In genomic region chr12:66194122-66194521, GRCh38 we compare ENCODE assay signal across 32 cellular contexts.
"Had no signal": no experiment of that assay in that cellular context is flagged by ENCODE, and none has a peak within 500 bp of the region (broad histone marks: within the 10 kb centered on the region; RNA-seq: fewer than 3 reads in every experiment).

No MANE protein-coding gene starts in this region.

- H3K36me3 Mint-ChIP-seq: activated CD8-positive, alpha-beta memory T cell treated with anti-CD3 and anti-CD28 coated beads, Interleukin-2, amount 10 ng/mL, durations not matched to agents 7 days and 5 days; WTC11 had no signal

- DNase-seq: activated CD4-positive, alpha-beta memory T cell treated with anti-CD3 and anti-CD28 coated beads, Interleukin-2, amount 10 ng/mL, durations not matched to agents 7 days and 5 days; activated CD4-positive, alpha-beta T cell treated with anti-CD3 and anti-CD28 coated beads for 48 hours; activated CD4-positive, CD25-positive, alpha-beta regulatory T cell treated with anti-CD3 and anti-CD28 coated beads, Interleukin-2, amount 50 U/mL, for 72 hours; activated CD8-positive, alpha-beta memory T cell treated with anti-CD3 and anti-CD28 coated beads for 24 hours; activated CD8-positive, alpha-beta memory T cell treated with anti-CD3 and anti-CD28 coated beads, Interleukin-2, amount 10 ng/mL, durations not matched to agents 7 days and 5 days; activated CD8-positive, alpha-beta memory T cell treated with anti-CD3 and anti-CD28 coated beads, Interleukin-2, amount 50 U/mL, for 48 hours; activated effector memory CD4-positive, alpha-beta T cell treated with anti-CD3 and anti-CD28 coated beads, Interleukin-2, amount 50 U/mL, for 16 hours; activated naive CD4-positive, alpha-beta T cell; activated naive CD4-positive, alpha-beta T cell treated with anti-CD3 and anti-CD28 coated beads, Interleukin-2, amount 50 U/mL, for 16 hours; activated naive CD8-positive, alpha-beta T cell treated with anti-CD3 and anti-CD28 coated beads for 36 hours; activated T-cell treated with anti-CD3 and anti-CD28 coated beads, Interleukin-2, amount 50 U/mL, for 72 hours; amniotic stem cell; aorta; brain microvascular endothelial cell; central memory CD4-positive, alpha-beta T cell; NCI-H1092; NCI-H1436 treated with DMSO at 0.1 percent for 48 hours; NCI-H187; NCI-H2029 treated with DMSO at 0.1 percent for 48 hours; NCI-H2107; NCI-H2171; NCI-H510A; NCI-H526; NCI-H748 treated with DMSO at 0.1 percent for 48 hours; NK-92 treated with Interleukin-12 subunit alpha and Interleukin-12 subunit beta, amount 100 ng/mL, for 24 hours; SHP77; SJCRH30 had no signal

- H3K4me3 Mint-ChIP-seq: activated CD4-positive, alpha-beta memory T cell treated with anti-CD3 and anti-CD28 coated beads, Interleukin-2, amount 10 ng/mL, durations not matched to agents 7 days and 5 days; activated CD8-positive, alpha-beta memory T cell treated with anti-CD3 and anti-CD28 coated beads, Interleukin-2, amount 10 ng/mL, durations not matched to agents 7 days and 5 days; activated naive CD8-positive, alpha-beta T cell treated with anti-CD3 and anti-CD28 coated beads for 36 hours; activated T-cell treated with anti-CD3 and anti-CD28 coated beads, Interleukin-2, amount 50 U/mL, for 72 hours; activated T-helper 17 cell treated with anti-CD3 and anti-CD28 coated beads, Interleukin-2, amount 50 U/mL, for 72 hours; WTC11 had no signal

- H3K27ac Mint-ChIP-seq: activated CD4-positive, alpha-beta memory T cell treated with anti-CD3 and anti-CD28 coated beads, Interleukin-2, amount 10 ng/mL, durations not matched to agents 7 days and 5 days; activated CD8-positive, alpha-beta memory T cell treated with anti-CD3 and anti-CD28 coated beads, Interleukin-2, amount 10 ng/mL, durations not matched to agents 7 days and 5 days; activated naive CD8-positive, alpha-beta T cell treated with anti-CD3 and anti-CD28 coated beads for 36 hours; activated T-cell treated with anti-CD3 and anti-CD28 coated beads, Interleukin-2, amount 50 U/mL, for 72 hours; activated T-helper 17 cell treated with anti-CD3 and anti-CD28 coated beads, Interleukin-2, amount 50 U/mL, for 72 hours; WTC11 had no signal

- H3K27me3 ChIP-seq: brain microvascular endothelial cell, SJCRH30 had no signal

- H3K4me3 ChIP-seq: K562, SJCRH30, SK-N-MC had no signal

- H3K36me3 ChIP-seq: brain microvascular endothelial cell had no signal

- ATAC-seq: activated CD8-positive, alpha-beta memory T cell treated with anti-CD3 and anti-CD28 coated beads, Interleukin-2, amount 10 ng/mL, durations not matched to agents 7 days and 5 days; activated T-cell treated with anti-CD3 and anti-CD28 coated beads, Interleukin-2, amount 50 U/mL, for 72 hours; activated T-helper 17 cell treated with anti-CD3 and anti-CD28 coated beads, Interleukin-2, amount 50 U/mL, for 72 hours; K562; Panc1; WTC11 had no signal

- H3K27ac ChIP-seq: brain microvascular endothelial cell, SJCRH30, SK-N-MC had no signal

- H3K9me3 Mint-ChIP-seq: activated CD4-positive, alpha-beta memory T cell treated with anti-CD3 and anti-CD28 coated beads, Interleukin-2, amount 10 ng/mL, durations not matched to agents 7 days and 5 days; activated naive CD8-positive, alpha-beta T cell treated with anti-CD3 and anti-CD28 coated beads for 36 hours; activated T-cell treated with anti-CD3 and anti-CD28 coated beads, Interleukin-2, amount 50 U/mL, for 72 hours; activated T-helper 17 cell treated with anti-CD3 and anti-CD28 coated beads, Interleukin-2, amount 50 U/mL, for 72 hours; WTC11 had no signal
